In the genomic region with DNA sequence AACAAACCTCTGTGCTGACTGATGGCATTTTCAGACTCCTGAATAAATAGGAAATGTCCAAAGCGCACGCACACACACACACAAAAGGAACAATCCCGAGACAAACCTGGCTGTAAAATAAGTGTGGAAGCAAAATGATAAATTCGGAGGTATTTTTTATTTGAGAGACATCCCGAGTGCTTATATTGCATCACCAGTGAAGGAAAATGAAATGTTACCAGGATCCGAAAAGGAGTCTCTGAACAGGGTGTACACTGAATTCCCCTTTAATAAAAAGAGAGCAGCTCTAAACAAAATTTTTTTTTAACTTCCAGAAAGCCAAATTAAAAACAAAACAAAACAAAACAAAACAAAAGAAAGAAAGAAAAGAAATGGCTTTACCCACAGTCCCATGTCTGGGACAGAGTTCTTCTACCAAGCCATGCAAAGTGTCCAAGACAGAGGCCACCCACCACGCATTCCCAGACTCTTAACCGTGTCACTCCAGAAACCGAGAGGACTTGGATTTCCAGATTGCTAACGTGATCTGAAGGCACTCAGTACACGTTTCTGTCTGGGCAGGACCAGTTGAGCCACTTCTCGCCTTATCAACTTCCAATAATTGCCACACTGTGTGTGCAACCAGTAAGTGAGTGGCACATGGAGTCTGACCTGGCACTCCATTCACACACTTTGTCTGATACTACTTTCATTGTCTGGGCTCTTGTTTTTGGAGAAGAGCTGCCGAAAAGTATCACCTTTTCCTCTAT, we compare ENCODE assay signal across 9 cellular contexts. TPM values are rescaled to one million over a fixed set of nuclear protein-coding genes. Genes with fewer than 3 reads are reported as not detected.
DNase-seq lines count a peak whose midpoint lies in the region; ATAC-seq and TF ChIP-seq lines count a peak whose summit lies in the region.
"Had no signal": no experiment of that assay in that cellular context is flagged by ENCODE, and none has a peak within 500 bp of the region (broad histone marks: within the 10 kb centered on the region; RNA-seq: fewer than 3 reads in every experiment).

No MANE protein-coding gene starts in this region.

- H3K27me3 ChIP-seq in hepatocyte = no peaks in the 10 kb centered on the region
- H3K27me3 ChIP-seq: BLaER1 had no signal

- 32% methylated on average over 13 of the region's 13 CpGs for WGBS in hepatocyte (ENCODE audit: low lambda C conversion rate, missing lambda C conversion rate)

- no peaks in the 10 kb centered on the region for H4K20me1 ChIP-seq in hepatocyte (ENCODE audit: insufficient read depth, poor library complexity, severe bottlenecking)
- H4K20me1 ChIP-seq: BLaER1 had no signal

- no peaks in the 10 kb centered on the region for H3K9me3 ChIP-seq in hepatocyte (ENCODE audit: low read depth)

- intact Hi-C loops in sciatic nerve (cut with DNase I) = no loop called here

- no peaks in the 10 kb centered on the region for H3K36me3 ChIP-seq in hepatocyte (replicated peaks; ENCODE audit: insufficient read depth, low read depth)
- H3K36me3 ChIP-seq: BLaER1 had no signal

- DNase-seq in NCI-H1417 (lab: John Stamatoyannopoulos, UW) (peak in 2 of 3 experiments; percentile 66 to 72), NCI-H1417 treated with DMSO at 0.1 percent for 48 hours (lab: John Stamatoyannopoulos, UW) (no peak), hepatocyte (ENCODE audit: low spot score) (peak; percentile 55), sciatic nerve (ENCODE audit: low spot score) (no peak), SKM-1 (lab: John Stamatoyannopoulos, UW; ENCODE audit: unreplicated experiment) (no peak)

- H3K79me2 ChIP-seq in hepatocyte = peaks cover 48% of the 10 kb centered on the region

- peaks cover 10% of the 10 kb centered on the region for H3K4me1 ChIP-seq in hepatocyte (ENCODE audit: insufficient read depth)
- H3K4me1 ChIP-seq: BLaER1 had no signal

- no peak for TF ChIP-seq CTCF in hepatocyte (IDR thresholded peaks at IDR 0.05; ENCODE audit: poor library complexity)

- peak overlapping the region; percentile 78 for H3K4me3 ChIP-seq in hepatocyte
- H3K4me3 ChIP-seq: BLaER1 had no signal

- H3K27ac ChIP-seq in angular gyrus (ENCODE audit: low read depth, low read length) (peak overlapping the region; percentile 84), hepatocyte (peak overlapping the region; percentile 91)
- H3K27ac ChIP-seq: BLaER1 had no signal

- peak overlapping the region; percentile 93 for H2AFZ ChIP-seq in hepatocyte

- H3K9me2 ChIP-seq in hepatocyte (replicated peaks; ENCODE audit: insufficient read depth) = no peaks in the 10 kb centered on the region

- H3K4me2 ChIP-seq in hepatocyte = peak overlapping the region; percentile 96
- H3K4me2 ChIP-seq: BLaER1 had no signal

- ATAC-seq in HG03457 (IDR thresholded peaks at IDR 0.05; ENCODE audit: unreplicated experiment) (peak; percentile 6), sciatic nerve (peak; percentile 47), HG03108 (IDR thresholded peaks at IDR 0.05; ENCODE audit: unreplicated experiment) (no peak)

RNA-seq across cellular contexts. Expression of a gene that starts 0.8 kb away (rescaled TPM):
- 19.0 and 19.8 TPM in 2 replicates for total RNA-seq in hepatocyte
- polyA plus RNA-seq in hepatocyte = 17.4 and 19.7 TPM in 2 replicates
- 30.5 TPM for total RNA-seq in sciatic nerve

Comparison
In these comparisons a context has a peak if more than half of its experiments do, and no peak if none do; other contexts are left out.
1. DNase-seq: peak in NCI-H1417 (2 of 3) and hepatocyte (single experiment); none in NCI-H1417 treated with DMSO at 0.1 percent for 48 hours (single experiment), sciatic nerve (single experiment) and SKM-1 (single experiment).